8 cellular contexts compared by ENCODE assay signal in genomic region chrX:23662853-23663252, GRCh38. TPM values are rescaled to one million over a fixed set of nuclear protein-coding genes. Genes with fewer than 3 reads are reported as not detected.
A peak's percentile ranks its signal among the peaks of the same experiment; 100 is the strongest.
DNase-seq lines count a peak whose midpoint lies in the region; ATAC-seq and TF ChIP-seq lines count a peak whose summit lies in the region.

No MANE protein-coding gene starts in this region.

- no peak overlapping the region for H3K4me3 ChIP-seq in fibroblast of lung (replicated peaks in 1 of 4; ENCODE audit: control extremely low read depth in 1 of 4, insufficient read depth in 1 of 4, low read depth in 3 of 4, low read length in 4 of 4)

- H3K79me2 ChIP-seq in fibroblast of lung (ENCODE audit: control insufficient read depth, insufficient read depth, low read length), result peaks cover under 1% of the 10 kb centered on the region

- DNase-seq in GM04503 (ENCODE audit: low read depth) (peak; percentile 18), fibroblast of lung (ENCODE audit: low read depth in 2 of 2) (peak; percentile 14 to 67), NCI-H82 (lab: John Stamatoyannopoulos, UW) (no peak), GF-D8 (lab: John Stamatoyannopoulos, UW) (no peak)
- no peak for DNase-seq in stimulated activated naive CD4-positive, alpha-beta T cell treated with Interleukin-2 at 50 U/mL for 16 hours (lab: John Stamatoyannopoulos, UW)

- no peaks in the 10 kb centered on the region for H4K20me1 ChIP-seq in fibroblast of lung (ENCODE audit: control insufficient read depth, extremely low read depth, insufficient read depth, low read length)

- no peak overlapping the region for H3K27ac ChIP-seq in fibroblast of lung (ENCODE audit: insufficient read depth, low read length)

- TF ChIP-seq CTCF in fibroblast of lung (conservative IDR thresholded peaks at IDR 0.05 in 1 of 2, IDR thresholded peaks at IDR 0.05 in 1 of 2; ENCODE audit: low read depth in 1 of 2, low read length in 2 of 2), result no peak

- no peak overlapping the region for H3K9ac ChIP-seq in fibroblast of lung (ENCODE audit: insufficient read depth, low read length)

- no peaks in the 10 kb centered on the region for H3K4me1 ChIP-seq in fibroblast of lung (ENCODE audit: control insufficient read depth, extremely low read depth, insufficient read depth, low read length)

- ATAC-seq in GM19397 (IDR thresholded peaks at IDR 0.05; ENCODE audit: unreplicated experiment) (peak; percentile 36), HG03354 (IDR thresholded peaks at IDR 0.05; ENCODE audit: poor library complexity, severe bottlenecking, unreplicated experiment) (peak; percentile 66), GM19324 (IDR thresholded peaks at IDR 0.05; ENCODE audit: low FRiP score, unreplicated experiment) (no peak)

- no peaks in the 10 kb centered on the region for H3K36me3 ChIP-seq in fibroblast of lung (ENCODE audit: control insufficient read depth, insufficient read depth, low read length)

- no peaks in the 10 kb centered on the region for H3K9me3 ChIP-seq in fibroblast of lung (ENCODE audit: control insufficient read depth, insufficient read depth, low read depth, low read length)

- H3K4me2 ChIP-seq in fibroblast of lung (ENCODE audit: extremely low read depth, insufficient read depth, low read length), result no peak overlapping the region

- no peaks in the 10 kb centered on the region for H3K27me3 ChIP-seq in fibroblast of lung (ENCODE audit: control insufficient read depth, insufficient read depth, low read length)

- no peak overlapping the region for H2AFZ ChIP-seq in fibroblast of lung (ENCODE audit: low read length)

RNA-seq across cellular contexts. Expression of gene PRDX4, which starts 4.4 kb away (rescaled TPM):
- total RNA-seq in fibroblast of lung, result 189 and 209 TPM in 2 replicates
- 147 and 163 TPM in 2 replicates for polyA plus RNA-seq in fibroblast of lung
- polyA plus RNA-seq in fibroblast of lung (2012), result 153 and 155 TPM in 2 replicates
- 19.1 and 25.7 TPM in 2 replicates for polyA minus RNA-seq in fibroblast of lung (ENCODE audit: low replicate concordance)

Comparison
In these comparisons a context has a peak if more than half of its experiments do, and no peak if none do; other contexts are left out.
1. DNase-seq: peak in GM04503 (single experiment) and fibroblast of lung (2 of 2); none in stimulated activated naive CD4-positive, alpha-beta T cell treated with Interleukin-2 at 50 U/mL for 16 hours (single experiment), NCI-H82 (single experiment) and GF-D8 (single experiment).